ENCODE assay signal across 23 cellular contexts in the genomic region with DNA sequence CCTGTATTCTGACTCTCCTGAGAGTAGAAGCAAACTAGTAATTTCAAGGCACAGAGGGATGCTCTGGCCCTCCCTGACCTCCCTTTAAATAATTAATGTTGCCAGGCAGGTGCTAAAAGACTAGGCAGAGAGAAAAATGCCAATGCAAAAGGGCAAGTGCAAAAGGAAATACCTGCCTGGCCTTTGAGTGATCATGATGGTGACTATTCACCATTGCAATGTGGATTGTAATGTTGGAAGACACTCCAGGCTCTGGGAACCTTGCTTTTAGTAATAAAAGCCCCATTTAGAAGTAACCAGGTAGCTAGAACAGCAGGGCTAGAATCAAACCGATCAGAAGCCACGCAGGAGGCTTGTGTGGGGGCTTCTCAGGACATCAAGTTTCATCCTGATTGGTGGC. TPM values are rescaled to one million over a fixed set of nuclear protein-coding genes. Genes with fewer than 3 reads are reported as not detected.
DNase-seq lines count a peak whose midpoint lies in the region; ATAC-seq, FAIRE-seq and TF ChIP-seq lines count a peak whose summit lies in the region.
"Had no signal": no experiment of that assay in that cellular context is flagged by ENCODE, and none has a peak within 500 bp of the region (broad histone marks: within the 10 kb centered on the region; RNA-seq: fewer than 3 reads in every experiment).

No MANE protein-coding gene starts in this region.

- H2AFZ ChIP-seq in H1 (ENCODE audit: low read length) (no peak overlapping the region), smooth muscle cell (ENCODE audit: low read depth) (no peak overlapping the region)

- H3K4me1 Mint-ChIP-seq in activated T-cell treated with anti-CD3 and anti-CD28 coated beads, Interleukin-2, amount 50 U/mL, for 24 hours (ENCODE audit: low read depth) = peaks cover 53% of the 10 kb centered on the region
- peaks cover 46% of the 10 kb centered on the region for H3K4me1 Mint-ChIP-seq in activated T-cell treated with anti-CD3 and anti-CD28 coated beads, Interleukin-2, amount 50 U/mL, for 4 hours (ENCODE audit: low read depth)

- H3K27me3 ChIP-seq in SJSA1 (replicated peaks) (no peaks in the 10 kb centered on the region), H1 (replicated peaks in 1 of 4; ENCODE audit: control insufficient read depth in 3 of 4, extremely low read depth in 1 of 4, insufficient read depth in 3 of 4, low read length in 3 of 4) (no peaks in the 10 kb centered on the region), smooth muscle cell (ENCODE audit: low read depth) (no peaks in the 10 kb centered on the region)
- H3K27me3 ChIP-seq: gastroesophageal sphincter, ovary, right lobe of liver, upper lobe of right lung had no signal

- H4K91ac ChIP-seq in H1 (replicated peaks; ENCODE audit: insufficient read length, low read length) = no peak overlapping the region

- CTCF ChIA-PET in H1 (lab: Charles Lee; ENCODE audit: partially characterized antibody) = interaction anchor here (0.9 to 12.2 kb wide), 8 partner anchors 9 to 209 kb away, joined by 3 to 249 read pairs (median 6); no protein-coding TSS in a partner anchor

- H2BK5ac ChIP-seq in H1 (ENCODE audit: low read depth, low read length) = no peak overlapping the region

- H3F3A ChIP-seq in smooth muscle cell (ENCODE audit: low read depth) = no peaks in the 10 kb centered on the region

- H3K9ac ChIP-seq in H1 (replicated peaks in 1 of 4; ENCODE audit: extremely low read depth in 1 of 4, low read depth in 3 of 4, low read length in 3 of 4) = no peak overlapping the region
- peak overlapping the region; percentile 42 for H3K9ac ChIP-seq in smooth muscle cell (ENCODE audit: low read depth)

- no peak for ATAC-seq in activated T-cell treated with anti-CD3 and anti-CD28 coated beads, Interleukin-2, amount 50 U/mL, for 4 hours
- ATAC-seq: gastroesophageal sphincter, right lobe of liver, upper lobe of right lung had no signal

- no peaks in the 10 kb centered on the region for H3K36me3 ChIP-seq in SJSA1
- no peaks in the 10 kb centered on the region for H3K36me3 ChIP-seq in H1 (ENCODE audit: control insufficient read depth in 2 of 4, insufficient read depth in 4 of 4, low read length in 3 of 4)
- no peaks in the 10 kb centered on the region for H3K36me3 ChIP-seq in smooth muscle cell (ENCODE audit: low read depth)
- H3K36me3 ChIP-seq: gastroesophageal sphincter, left ventricle myocardium inferior, ovary, right lobe of liver, upper lobe of right lung had no signal

- no peak overlapping the region for H3K14ac ChIP-seq in H1 (ENCODE audit: insufficient read length)

- H2AK5ac ChIP-seq in H1 (ENCODE audit: low read depth, low read length) = no peak overlapping the region

- WGBS in H1 (ENCODE audit: extremely low coverage in 1 of 2, insufficient coverage in 1 of 2, insufficient read length in 1 of 2, insufficient replicate concordance in 2 of 2, low coverage in 1 of 2, low lambda C conversion rate in 2 of 2, missing lambda C conversion rate in 1 of 2), 2 experiments = 97% methylated on average over 2 of the region's 2 CpGs; no CpG with 5 or more reads in 1 of the 2 experiments
- 85% methylated on average over 2 of the region's 2 CpGs for WGBS in smooth muscle cell (ENCODE audit: low lambda C conversion rate)

- no peak for TF ChIP-seq EP300 in H1 (IDR thresholded peaks at IDR 0.05; ENCODE audit: borderline replicate concordance in 1 of 2, low read depth in 2 of 2, low read length in 2 of 2)

- FAIRE-seq in H1 (lab: Jason Lieb, UNC) = no peak

- no peak overlapping the region for H4K8ac ChIP-seq in H1 (ENCODE audit: extremely low read depth, insufficient read depth, low read length)

- H3K27ac ChIP-seq in SJSA1 = peak overlapping the region; percentile 65
- H3K27ac ChIP-seq in H1 (ENCODE audit: low read depth, low read length) = no peak overlapping the region
- peak overlapping the region; percentile 96 for H3K27ac ChIP-seq in smooth muscle cell (ENCODE audit: low read depth)
- H3K27ac ChIP-seq: gastroesophageal sphincter, left ventricle myocardium inferior, ovary, right lobe of liver, RWPE1, upper lobe of right lung had no signal

- no peaks in the 10 kb centered on the region for H3K23me2 ChIP-seq in H1 (ENCODE audit: low read depth, low read length)

- H4K20me1 ChIP-seq in H1 (replicated peaks in 1 of 2; ENCODE audit: control insufficient read depth in 1 of 2, insufficient read depth in 2 of 2, low read length in 2 of 2) (no peaks in the 10 kb centered on the region), smooth muscle cell (ENCODE audit: low read depth) (no peaks in the 10 kb centered on the region)

- TF ChIP-seq POLR2A in H1 (IDR thresholded peaks at IDR 0.05; ENCODE audit: control extremely low read depth in 1 of 2, low read depth in 2 of 2, low read length in 2 of 2) = no peak

- no peak overlapping the region for H3K56ac ChIP-seq in H1 (replicated peaks; ENCODE audit: insufficient read length, low read depth, low read length)

- H2BK120ac ChIP-seq in H1 (replicated peaks; ENCODE audit: low read depth, low read length) = peak overlapping the region; percentile 2

- H2BK15ac ChIP-seq in H1 (ENCODE audit: low read length) = no peak overlapping the region

- H3K79me1 ChIP-seq in H1 (ENCODE audit: low read depth, low read length) = no peaks in the 10 kb centered on the region

- TF ChIP-seq CTCF in H1 (IDR thresholded peaks at IDR 0.05; ENCODE audit: control extremely low read depth in 1 of 3, insufficient read depth in 1 of 3, low read depth in 1 of 3, low read length in 3 of 3) (no peak), smooth muscle cell (IDR thresholded peaks at IDR 0.05; ENCODE audit: borderline replicate concordance, insufficient read depth, poor library complexity, severe bottlenecking) (no peak)

- no peak for DNase-seq in activated T-cell treated with anti-CD3 and anti-CD28 coated beads, Interleukin-2, amount 50 U/mL, for 24 hours
- no peak for DNase-seq in activated T-cell treated with anti-CD3 and anti-CD28 coated beads, Interleukin-2, amount 50 U/mL, for 4 hours
- DNase-seq in SJSA1 (ENCODE audit: low read depth in 1 of 2, low spot score in 2 of 2) (no peak), H1 (ENCODE audit: low read depth in 1 of 2, low spot score in 2 of 2) (no peak), smooth muscle cell (lab: John Stamatoyannopoulos, UW; ENCODE audit: unreplicated experiment) (no peak), KG1 (lab: John Stamatoyannopoulos, UW) (no peak), HT-29 (ENCODE audit: low spot score) (no peak), NCI-H2029 treated with DMSO at 0.1 percent for 48 hours (lab: John Stamatoyannopoulos, UW) (no peak)
- DNase-seq: activated effector memory CD4-positive, alpha-beta T cell treated with anti-CD3 and anti-CD28 coated beads, Interleukin-2, amount 50 U/mL, for 16 hours; cortex of kidney; GOT3; left ventricle myocardium inferior; NCI-H1694; ovary; right lobe of liver; stimulated activated naive CD4-positive, alpha-beta T cell treated with Interleukin-2 at 50 U/mL for 16 hours; upper lobe of right lung had no signal

- H3K23ac ChIP-seq in H1 (ENCODE audit: insufficient read length) = no peak overlapping the region

- peak overlapping the region; percentile 9; the same call in 1 of the 2 replicates for H3K18ac ChIP-seq in H1 (ENCODE audit: extremely low read depth, low read length)

- H3K27ac Mint-ChIP-seq in activated T-cell treated with anti-CD3 and anti-CD28 coated beads, Interleukin-2, amount 50 U/mL, for 24 hours = peak overlapping the region; percentile 2
- H3K27ac Mint-ChIP-seq: IgD-negative memory B cell had no signal

- no peak overlapping the region for H2BK20ac ChIP-seq in H1 (ENCODE audit: low read length)

- H3K4me1 ChIP-seq in SJSA1 (replicated peaks) (peaks cover 37% of the 10 kb centered on the region), H1 (replicated peaks in 1 of 4; ENCODE audit: control insufficient read depth in 3 of 4, insufficient read depth in 4 of 4, low read length in 3 of 4) (peaks cover 0 to 15% (median 4%) of the 10 kb centered on the region in 4 experiments), smooth muscle cell (ENCODE audit: low read depth) (peaks cover 37% of the 10 kb centered on the region)
- H3K4me1 ChIP-seq: right lobe of liver had no signal

- H3K4me2 ChIP-seq in H1 (ENCODE audit: insufficient read depth in 1 of 2, low read depth in 2 of 2, low read length in 2 of 2) = no peak overlapping the region
- peak overlapping the region; percentile 32 for H3K4me2 ChIP-seq in smooth muscle cell

- 0 out of 2 replicates have a peak overlapping the region, but pooled peaks have one; percentile 13 for H2BK12ac ChIP-seq in H1 (ENCODE audit: low read depth, low read length)

- H3K27me3 Mint-ChIP-seq in activated T-cell treated with anti-CD3 and anti-CD28 coated beads, Interleukin-2, amount 50 U/mL, for 24 hours = no peaks in the 10 kb centered on the region
- no peaks in the 10 kb centered on the region for H3K27me3 Mint-ChIP-seq in activated T-cell treated with anti-CD3 and anti-CD28 coated beads, Interleukin-2, amount 50 U/mL, for 4 hours (ENCODE audit: low read depth)

- no peak overlapping the region for H3K4me3 ChIP-seq in SJSA1
- no peak overlapping the region for H3K4me3 ChIP-seq in H1 (ENCODE audit: extremely low read depth in 1 of 4, insufficient read depth in 2 of 4, low read depth in 3 of 4, low read length in 4 of 4)
- no peak overlapping the region for H3K4me3 ChIP-seq in smooth muscle cell
- H3K4me3 ChIP-seq: gastroesophageal sphincter, left ventricle myocardium inferior, ovary, right lobe of liver, upper lobe of right lung had no signal

- no peaks in the 10 kb centered on the region for H3K9me3 Mint-ChIP-seq in activated T-cell treated with anti-CD3 and anti-CD28 coated beads, Interleukin-2, amount 50 U/mL, for 24 hours
- no peaks in the 10 kb centered on the region for H3K9me3 Mint-ChIP-seq in activated T-cell treated with anti-CD3 and anti-CD28 coated beads, Interleukin-2, amount 50 U/mL, for 4 hours
- H3K9me3 Mint-ChIP-seq: IgD-negative memory B cell had no signal

- no peak overlapping the region for H3K4ac ChIP-seq in H1 (replicated peaks; ENCODE audit: insufficient read length, low read depth, low read length)

- H3K79me2 ChIP-seq in H1 (ENCODE audit: control insufficient read depth in 1 of 2, insufficient read depth in 2 of 2, low read length in 2 of 2) = no peaks in the 10 kb centered on the region
- no peaks in the 10 kb centered on the region for H3K79me2 ChIP-seq in smooth muscle cell (ENCODE audit: low read depth)

- no peak for TF ChIP-seq RAD21 in H1 (IDR thresholded peaks at IDR 0.05 in 1 of 2, conservative IDR thresholded peaks at IDR 0.05 in 1 of 2; ENCODE audit: low read depth in 2 of 2, low read length in 2 of 2)

- H3K4me3 Mint-ChIP-seq in activated T-cell treated with anti-CD3 and anti-CD28 coated beads, Interleukin-2, amount 50 U/mL, for 24 hours = no peak overlapping the region
- H3K4me3 Mint-ChIP-seq in activated T-cell treated with anti-CD3 and anti-CD28 coated beads, Interleukin-2, amount 50 U/mL, for 4 hours = no peak overlapping the region

- POLR2A ChIA-PET in H1 (lab: Charles Lee; ENCODE audit: partially characterized antibody) = interaction anchor here (1.2 to 5.4 kb wide), 3 partner anchors 8 to 11 kb away, joined by 3 to 50 read pairs (median 5); no protein-coding TSS in a partner anchor

- no peaks in the 10 kb centered on the region for H3K36me3 Mint-ChIP-seq in activated T-cell treated with anti-CD3 and anti-CD28 coated beads, Interleukin-2, amount 50 U/mL, for 24 hours (ENCODE audit: low read depth)
- no peaks in the 10 kb centered on the region for H3K36me3 Mint-ChIP-seq in activated T-cell treated with anti-CD3 and anti-CD28 coated beads, Interleukin-2, amount 50 U/mL, for 4 hours (ENCODE audit: insufficient read depth)
- H3K36me3 Mint-ChIP-seq: IgD-negative memory B cell had no signal

- no peaks in the 10 kb centered on the region for H3K9me3 ChIP-seq in SJSA1 (replicated peaks)
- H3K9me3 ChIP-seq in H1 (ENCODE audit: insufficient read depth in 2 of 2, low read depth in 1 of 2, low read length in 1 of 2) = no peaks in the 10 kb centered on the region
- no peaks in the 10 kb centered on the region for H3K9me3 ChIP-seq in smooth muscle cell (replicated peaks; ENCODE audit: low read depth)
- H3K9me3 ChIP-seq: gastroesophageal sphincter, left ventricle myocardium inferior, ovary, right lobe of liver, upper lobe of right lung had no signal

- no peak overlapping the region for H4K5ac ChIP-seq in H1 (ENCODE audit: insufficient read length, low read depth, low read length)

RNA-seq across cellular contexts. Expression of a gene that starts 15.9 kb away (rescaled TPM):
- not detected for total RNA-seq in activated T-cell treated with anti-CD3 and anti-CD28 coated beads, Interleukin-2, amount 50 U/mL, for 4 hours
- total RNA-seq in SJSA1 (2014; rRNA removed; shearing (Covaris generic)) = 0.16 TPM in 1 of 2 replicates, not detected in the other
- 0.15 TPM in 1 of 2 replicates, not detected in the other for total RNA-seq in H1 (2021; fragmentation: NEBNext Ultra II Directional; extraction: Animal tissue kit (Norgen Biotek cat#: 25700))
- polyA plus RNA-seq in H1 (2011; rRNA removed) (0.11 and 0.17 TPM in 2 replicates), smooth muscle cell (1.2 and 3.1 TPM in 2 replicates)
- polyA plus RNA-seq in H1 (2011; cell fraction: cytosol; rRNA removed) = 0.10 TPM
- 0.30 TPM for polyA plus RNA-seq in H1 (2011; cell fraction: nucleus; rRNA removed)
- 0.19 to 0.20 TPM in 2 of 4 replicates, not detected in the others for polyA plus RNA-seq in H1 (2012, experiment 1 of 2)
- not detected for polyA plus RNA-seq in H1 (2012, experiment 2 of 2)
- 0.12 TPM for polyA plus RNA-seq in H1 (2013, experiment 1 of 2)
- 0.07 TPM for polyA plus RNA-seq in H1 (2013, experiment 2 of 2)
- 0.47 TPM in 1 of 2 replicates, not detected in the other for polyA minus RNA-seq in H1 (2011; rRNA and poly(A)+ RNA removed)
- not detected for polyA minus RNA-seq in H1 (2011; cell fraction: cytosol; rRNA and poly(A)+ RNA removed)
- not detected for polyA minus RNA-seq in H1 (2011; cell fraction: nucleus; rRNA and poly(A)+ RNA removed)
- 1.0 and 1.3 TPM in 2 replicates for total RNA-seq in smooth muscle cell
- not detected in 2 replicates for total RNA-seq in HT-29 (2014; rRNA removed; shearing (Covaris generic))
- total RNA-seq: activated CD8-positive, alpha-beta memory T cell treated with anti-CD3 and anti-CD28 coated beads for 36 hours; epithelial cell of proximal tubule; gastroesophageal sphincter; T-helper 1 cell treated with Interleukin-12 subunit alpha and Interleukin-12 subunit beta and Interleukin-4 antibody, amounts not matched to agents 30 ng/mL and 1 ng/mL, for 36 hours had no signal
